Comparison of ENCODE assay signal across 7 cellular contexts in genomic region chr19:19193926-19194325, GRCh38. TPM values are rescaled to one million over a fixed set of nuclear protein-coding genes. Genes with fewer than 3 reads are reported as not detected.
A peak's percentile ranks its signal among the peaks of the same experiment; 100 is the strongest.
DNase-seq lines count a peak whose midpoint lies in the region; ATAC-seq and TF ChIP-seq lines count a peak whose summit lies in the region.
"Had no signal": no experiment of that assay in that cellular context is flagged by ENCODE, and none has a peak within 500 bp of the region (broad histone marks: within the 10 kb centered on the region; RNA-seq: fewer than 3 reads in every experiment).

No MANE protein-coding gene starts in this region.

- no peaks in the 10 kb centered on the region; the same call in 1 of the 2 replicates for H3K9me1 ChIP-seq in IMR-90 (ENCODE audit: insufficient read depth, low read length)

- H3K56ac ChIP-seq in IMR-90 (ENCODE audit: extremely low read depth, insufficient read depth, low read length): no peak overlapping the region

- H3K9me3 ChIP-seq in IMR-90 (ENCODE audit: control insufficient read depth, insufficient read depth, low read length) (no peaks in the 10 kb centered on the region), ascending aorta (no peaks in the 10 kb centered on the region)

- no peak overlapping the region for H3K14ac ChIP-seq in IMR-90 (replicated peaks; ENCODE audit: low read depth, low read length)

- no TSS peak for BruUV-seq in IMR-90 (replicated peaks; lab: Mats Ljungman, UMichigan)

- peaks cover 40% of the 10 kb centered on the region for H3K4me1 Mint-ChIP-seq in osteocyte (ENCODE audit: unreplicated experiment)

- H3K27me3 Mint-ChIP-seq in osteocyte (ENCODE audit: unreplicated experiment): no peaks in the 10 kb centered on the region

- no peak overlapping the region for H3K18ac ChIP-seq in IMR-90 (ENCODE audit: low read depth, low read length)

- no peak overlapping the region for H2BK120ac ChIP-seq in IMR-90 (ENCODE audit: low read depth, low read length)

- CTCF ChIA-PET in IMR-90 (lab: Yijun Ruan, JAX): no interaction called here

- 78% methylated on average over 3 of the region's 5 CpGs; no CpG with 5 or more reads in 1 of the 2 experiments for WGBS in IMR-90 (ENCODE audit: extremely low coverage in 2 of 2, insufficient read length in 1 of 2), 2 experiments

- TF ChIP-seq RAD21 in IMR-90 (IDR thresholded peaks at IDR 0.05; ENCODE audit: low read length): no peak

- H3K27ac ChIP-seq in IMR-90 (ENCODE audit: insufficient read depth, low read length) (no peak overlapping the region), ascending aorta (no peak overlapping the region)

- peak overlapping the region; percentile 93 for H3K4me3 Mint-ChIP-seq in osteocyte (ENCODE audit: unreplicated experiment)

- dilution Hi-C loops in IMR-90 (cut with HindIII; ENCODE audit: low sequenced_read_pairs, unreplicated experiment): no loop called here

- no peak overlapping the region for H4K5ac ChIP-seq in IMR-90 (ENCODE audit: low read depth, low read length)

- no peak overlapping the region for H2AK9ac ChIP-seq in IMR-90 (replicated peaks; ENCODE audit: low read depth, low read length, poor library complexity)

- H3K27me3 ChIP-seq in IMR-90 (ENCODE audit: control insufficient read depth, insufficient read depth, low read length) (no peaks in the 10 kb centered on the region), ascending aorta (no peaks in the 10 kb centered on the region)

- no peak overlapping the region for H2AFZ ChIP-seq in IMR-90 (replicated peaks; ENCODE audit: low read length, poor library complexity)

- ATAC-seq in IMR-90 (ENCODE audit: low read depth): no peak

- H4K8ac ChIP-seq in IMR-90 (ENCODE audit: low read depth in 2 of 2, low read length in 2 of 2): no peak overlapping the region

- no peak overlapping the region for H3K9ac ChIP-seq in IMR-90 (ENCODE audit: low read depth, low read length)

- H3K27ac Mint-ChIP-seq in osteocyte (ENCODE audit: unreplicated experiment): peak overlapping the region; percentile 71

- H3K36me3 ChIP-seq in IMR-90 (ENCODE audit: control insufficient read depth, insufficient read depth, low read length) (peaks cover 24% of the 10 kb centered on the region), ascending aorta (peaks cover 18 to 22% of the 10 kb centered on the region in 2 donors)

- POLR2A ChIA-PET in IMR-90 (lab: Charles Lee; ENCODE audit: unreplicated experiment): interaction anchor here (1.1 kb wide), 1 partner anchor 9 kb away, joined by 6 read pairs; the partner anchor contains the start of gene NR2C2AP

- H2BK20ac ChIP-seq in IMR-90 (ENCODE audit: low read depth, low read length): no peak overlapping the region

- in situ Hi-C loops in IMR-90 (cut with MboI; ENCODE audit: low sequenced_read_pairs): no loop called here

- peak overlapping the region; percentile 30; the same call in 1 of the 2 replicates for H2AK5ac ChIP-seq in IMR-90 (ENCODE audit: low read depth, low read length)

- DNase-seq in IMR-90 (no peak), ascending aorta (ENCODE audit: low spot score in 2 of 2) (no peak), osteocyte (ENCODE audit: extremely low spot score, unreplicated experiment) (no peak), NCI-H748 treated with DMSO at 0.1 percent for 48 hours (lab: John Stamatoyannopoulos, UW) (no peak), NCI-H526 (lab: John Stamatoyannopoulos, UW) (no peak)
- DNase-seq in stimulated activated CD4-positive, alpha-beta T cell treated with anti-CD3 and anti-CD28 coated beads, Interleukin-1b, Interleukin-23, amount 100 ng/mL, for 48 hours: no peak
- DNase-seq: activated gamma-delta T cell had no signal

- peaks cover 38 to 64% of the 10 kb centered on the region in 2 experiments for H3K79me1 ChIP-seq in IMR-90 (ENCODE audit: low read depth in 1 of 2, low read length in 2 of 2)

- peak overlapping the region; percentile 92; the same call in 1 of the 2 replicates for H3K4me2 ChIP-seq in IMR-90 (ENCODE audit: low read depth, low read length)

- no peak overlapping the region for H3K4me3 ChIP-seq in IMR-90 (ENCODE audit: insufficient read depth, low read depth, low read length)
- H3K4me3 ChIP-seq in ascending aorta: peak overlapping the region; percentile 86 to 93

- TF ChIP-seq CTCF in IMR-90 (conservative IDR thresholded peaks at IDR 0.05; ENCODE audit: low read depth, low read length) (no peak), ascending aorta (IDR thresholded peaks at IDR 0.05) (no peak), osteocyte (IDR thresholded peaks at IDR 0.05) (no peak)

- H2BK15ac ChIP-seq in IMR-90 (ENCODE audit: low read depth, low read length): no peak overlapping the region

- H4K20me1 ChIP-seq in IMR-90 (ENCODE audit: insufficient read depth, low read length): peaks cover 9% of the 10 kb centered on the region

- intact Hi-C loops in IMR-90 (cut with micrococcal nuclease): loop anchor here (2.0 kb wide), 1 partner anchor 127 kb away; the partner anchor contains the start of genes MAU2 and SUGP1
- intact Hi-C loops in ascending aorta (cut with DNase I): loop anchor here (2.0 to 10.0 kb wide), 6 partner anchors 55 to 321 kb away; partner anchors contain the start of genes GATAD2A, MAU2, NDUFA13 and SLC25A42

- H3K4me1 ChIP-seq in IMR-90 (ENCODE audit: control insufficient read depth, insufficient read depth, low read length) (peaks cover 6% of the 10 kb centered on the region; the same call in 1 of the 2 replicates), ascending aorta (peaks cover 26 to 33% of the 10 kb centered on the region in 2 donors)

- no peak for TF ChIP-seq POLR2A in IMR-90 (IDR thresholded peaks at IDR 0.05; ENCODE audit: low read depth, low read length)

- no peak overlapping the region for H3K23ac ChIP-seq in IMR-90 (ENCODE audit: low read depth, low read length)

- no peak overlapping the region for H4K91ac ChIP-seq in IMR-90 (ENCODE audit: insufficient read depth, low read depth, low read length)

- peaks cover 5% of the 10 kb centered on the region for H3K36me3 Mint-ChIP-seq in osteocyte (ENCODE audit: unreplicated experiment)

- H2BK5ac ChIP-seq in IMR-90 (ENCODE audit: low read depth, low read length, poor library complexity, severe bottlenecking): no peak overlapping the region

- H3K9me3 Mint-ChIP-seq in osteocyte (ENCODE audit: unreplicated experiment): no peaks in the 10 kb centered on the region

- no peak overlapping the region for H3K4ac ChIP-seq in IMR-90 (ENCODE audit: low read depth, low read length)

TF ChIP-seq in IMR-90, 13 proteins besides CTCF, POLR2A, EP300 and RAD21:
- TF ChIP-seq MAZ (IDR thresholded peaks at IDR 0.05; ENCODE audit: borderline replicate concordance, low read depth, low read length) (no peak), CHD1 (IDR thresholded peaks at IDR 0.05; ENCODE audit: low read depth, low read length) (no peak), ELK1 (IDR thresholded peaks at IDR 0.05; ENCODE audit: borderline replicate concordance, low read depth, low read length) (no peak), MAFK (IDR thresholded peaks at IDR 0.05; ENCODE audit: low read depth, low read length) (no peak), RFX5 (IDR thresholded peaks at IDR 0.05; ENCODE audit: low read depth, low read length) (no peak), USF2 (IDR thresholded peaks at IDR 0.05; ENCODE audit: low read depth, low read length) (no peak)

RNA-seq across cellular contexts. Expression of gene RFXANK, which starts 1.9 kb away (rescaled TPM):
- total RNA-seq in IMR-90 (2012; rRNA removed): 61.4 and 68.3 TPM in 2 replicates
- polyA plus RNA-seq in IMR-90 (2012; rRNA removed): 97.8 and 109 TPM in 2 replicates
- polyA plus RNA-seq in IMR-90 (2012; cell fraction: cytosol; rRNA removed): 97.2 and 177 TPM in 2 replicates
- 235 and 419 TPM in 2 replicates for polyA plus RNA-seq in IMR-90 (2012; cell fraction: nucleus; rRNA removed; ENCODE audit: low replicate concordance)
- 20.2 TPM for total RNA-seq in ascending aorta
- 74.8 and 75.3 TPM in 2 replicates for total RNA-seq in osteocyte

RNA-seq across cellular contexts. Expression of gene BORCS8, which starts 2.0 kb away (rescaled TPM):
- total RNA-seq in IMR-90 (2012; rRNA removed): 14.7 and 16.7 TPM in 2 replicates
- 33.9 and 40.3 TPM in 2 replicates for polyA plus RNA-seq in IMR-90 (2012; rRNA removed)
- polyA plus RNA-seq in IMR-90 (2012; cell fraction: cytosol; rRNA removed): 20.3 and 38.1 TPM in 2 replicates
- polyA plus RNA-seq in IMR-90 (2012; cell fraction: nucleus; rRNA removed; ENCODE audit: low replicate concordance): 29.8 and 42.9 TPM in 2 replicates
- 26.9 TPM for total RNA-seq in ascending aorta
- total RNA-seq in osteocyte: 23.7 and 24.4 TPM in 2 replicates

RNA-seq across cellular contexts. Expression of gene NR2C2AP, which starts 9.3 kb away (rescaled TPM):
- total RNA-seq in IMR-90 (2012; rRNA removed): 5.4 and 6.9 TPM in 2 replicates
- 9.0 and 9.6 TPM in 2 replicates for polyA plus RNA-seq in IMR-90 (2012; rRNA removed)
- polyA plus RNA-seq in IMR-90 (2012; cell fraction: cytosol; rRNA removed): 7.5 and 7.9 TPM in 2 replicates
- 8.5 and 9.0 TPM in 2 replicates for polyA plus RNA-seq in IMR-90 (2012; cell fraction: nucleus; rRNA removed; ENCODE audit: low replicate concordance)
- 16.5 TPM for total RNA-seq in ascending aorta
- 11.6 and 11.7 TPM in 2 replicates for total RNA-seq in osteocyte

RNA-seq across cellular contexts. Expression of gene NCAN, which starts 17.8 kb away (rescaled TPM):
- not detected in 2 replicates for total RNA-seq in IMR-90 (2012; rRNA removed)
- not detected in 2 replicates for polyA plus RNA-seq in IMR-90 (2012; rRNA removed)
- 0.01 TPM in 1 of 2 replicates, not detected in the other for polyA plus RNA-seq in IMR-90 (2012; cell fraction: cytosol; rRNA removed)
- polyA plus RNA-seq in IMR-90 (2012; cell fraction: nucleus; rRNA removed; ENCODE audit: low replicate concordance): 0.03 and 0.14 TPM in 2 replicates
- not detected for total RNA-seq in ascending aorta
- not detected in 2 replicates for total RNA-seq in osteocyte

RNA-seq across cellular contexts. Expression of gene MEF2B, which starts 23.9 kb away (rescaled TPM):
- under 0.01 and 0.18 TPM in 2 replicates for total RNA-seq in IMR-90 (2012; rRNA removed)
- polyA plus RNA-seq in IMR-90 (2012; rRNA removed): 0.80 and 0.94 TPM in 2 replicates
- 0.35 and 0.53 TPM in 2 replicates for polyA plus RNA-seq in IMR-90 (2012; cell fraction: cytosol; rRNA removed)
- polyA plus RNA-seq in IMR-90 (2012; cell fraction: nucleus; rRNA removed; ENCODE audit: low replicate concordance): 4.8 and 7.4 TPM in 2 replicates
- total RNA-seq in ascending aorta: not detected
- 1.2 and 1.6 TPM in 2 replicates for total RNA-seq in osteocyte
